ENCODE assay signal across 29 cellular contexts in genomic region chr6:144075884-144076283, GRCh38.
"Had no signal": no experiment of that assay in that cellular context is flagged by ENCODE, and none has a peak within 500 bp of the region (broad histone marks: within the 10 kb centered on the region; RNA-seq: fewer than 3 reads in every experiment).

No MANE protein-coding gene starts in this region.

- H3K9ac ChIP-seq: neural progenitor cell had no signal

- H3K36me3 ChIP-seq: ascending aorta, brain microvascular endothelial cell, gastrocnemius medialis, neural progenitor cell, right lobe of liver, vagina, WERI-Rb-1 had no signal

- H3K4me1 Mint-ChIP-seq: activated CD4-positive, alpha-beta T cell treated with anti-CD3 and anti-CD28 coated beads, Interleukin-2, amount 10 ng/mL, durations not matched to agents 7 days and 5 days; naive thymus-derived CD8-positive, alpha-beta T cell; neural progenitor cell had no signal

- DNase-seq: activated CD4-positive, alpha-beta T cell treated with anti-CD3 and anti-CD28 coated beads, Interleukin-2, amount 10 ng/mL, durations not matched to agents 7 days and 5 days; activated CD4-positive, CD25-positive, alpha-beta regulatory T cell treated with anti-CD3 and anti-CD28 coated beads, Interleukin-2, amount 50 U/mL, for 72 hours; activated CD8-positive, alpha-beta memory T cell treated with anti-CD3 and anti-CD28 coated beads, Interleukin-2, amount 10 ng/mL, durations not matched to agents 7 days and 5 days; activated CD8-positive, alpha-beta T cell treated with anti-CD3 and anti-CD28 coated beads for 36 hours; brain microvascular endothelial cell; central memory CD4-positive, alpha-beta T cell; effector memory CD4-positive, alpha-beta T cell; gastrocnemius medialis; hypothalamus; left ventricle myocardium superior; mammary epithelial cell; naive thymus-derived CD8-positive, alpha-beta T cell; posterior cingulate gyrus; right lobe of liver; stimulated activated CD4-positive, alpha-beta T cell treated with anti-CD3 and anti-CD28 coated beads, Interleukin-15, amount 100 ng/mL, for 24 hours; stimulated activated CD4-positive, alpha-beta T cell treated with anti-CD3 and anti-CD28 coated beads, Interleukin-2, amount 100 ng/mL, for 48 hours; stimulated activated CD8-positive, alpha-beta memory T cell treated with anti-CD3 and anti-CD28 coated beads, Interleukin-4, amount 100 ng/mL, for 48 hours; stimulated activated naive CD4-positive, alpha-beta T cell; T1000; testis; trophoblast cell; WERI-Rb-1 had no signal

- H3K9me3 Mint-ChIP-seq: activated CD4-positive, alpha-beta T cell treated with anti-CD3 and anti-CD28 coated beads, Interleukin-2, amount 10 ng/mL, durations not matched to agents 7 days and 5 days; activated CD8-positive, alpha-beta T cell treated with anti-CD3 and anti-CD28 coated beads for 36 hours; activated naive CD4-positive, alpha-beta T cell treated with anti-CD3 and anti-CD28 coated beads, Interleukin-2, amount 50 U/mL, for 72 hours; mesothelial cell of epicardium; naive thymus-derived CD8-positive, alpha-beta T cell; neural progenitor cell had no signal

- H3K4me3 Mint-ChIP-seq: activated CD4-positive, alpha-beta T cell treated with anti-CD3 and anti-CD28 coated beads, Interleukin-2, amount 10 ng/mL, durations not matched to agents 7 days and 5 days; activated CD8-positive, alpha-beta memory T cell treated with anti-CD3 and anti-CD28 coated beads, Interleukin-2, amount 10 ng/mL, durations not matched to agents 7 days and 5 days; activated CD8-positive, alpha-beta T cell treated with anti-CD3 and anti-CD28 coated beads for 36 hours; mesothelial cell of epicardium; naive thymus-derived CD8-positive, alpha-beta T cell; neural progenitor cell had no signal

- H3K36me3 Mint-ChIP-seq: activated CD8-positive, alpha-beta memory T cell treated with anti-CD3 and anti-CD28 coated beads, Interleukin-2, amount 10 ng/mL, durations not matched to agents 7 days and 5 days; activated naive CD4-positive, alpha-beta T cell treated with anti-CD3 and anti-CD28 coated beads, Interleukin-2, amount 50 U/mL, for 72 hours; mesothelial cell of epicardium; naive thymus-derived CD8-positive, alpha-beta T cell; neural progenitor cell had no signal

- ATAC-seq: activated CD8-positive, alpha-beta memory T cell treated with anti-CD3 and anti-CD28 coated beads, Interleukin-2, amount 10 ng/mL, durations not matched to agents 7 days and 5 days; activated CD8-positive, alpha-beta T cell treated with anti-CD3 and anti-CD28 coated beads for 36 hours; activated naive CD4-positive, alpha-beta T cell treated with anti-CD3 and anti-CD28 coated beads, Interleukin-2, amount 50 U/mL, for 72 hours; esophagus mucosa; gastrocnemius medialis; left ventricle myocardium superior; naive thymus-derived CD8-positive, alpha-beta T cell; right lobe of liver had no signal

- H3K4me3 ChIP-seq: ascending aorta, gastrocnemius medialis, neural progenitor cell, right lobe of liver, smooth muscle cell, testis, vagina had no signal

- H3K4me1 ChIP-seq: ascending aorta, gastrocnemius medialis, neural progenitor cell, right lobe of liver, testis, vagina had no signal

- H3K27me3 Mint-ChIP-seq: activated CD8-positive, alpha-beta T cell treated with anti-CD3 and anti-CD28 coated beads for 36 hours; naive thymus-derived CD8-positive, alpha-beta T cell had no signal

- H3K4me2 ChIP-seq: neural progenitor cell, smooth muscle cell had no signal

- H3K27ac ChIP-seq: ascending aorta, brain microvascular endothelial cell, gastrocnemius medialis, neural progenitor cell, right lobe of liver, testis, vagina, WERI-Rb-1 had no signal

- H3K27ac Mint-ChIP-seq: activated CD4-positive, alpha-beta T cell treated with anti-CD3 and anti-CD28 coated beads, Interleukin-2, amount 10 ng/mL, durations not matched to agents 7 days and 5 days; activated CD8-positive, alpha-beta memory T cell treated with anti-CD3 and anti-CD28 coated beads, Interleukin-2, amount 10 ng/mL, durations not matched to agents 7 days and 5 days; activated CD8-positive, alpha-beta T cell treated with anti-CD3 and anti-CD28 coated beads for 36 hours; activated naive CD4-positive, alpha-beta T cell treated with anti-CD3 and anti-CD28 coated beads, Interleukin-2, amount 50 U/mL, for 72 hours; mesothelial cell of epicardium; naive thymus-derived CD8-positive, alpha-beta T cell; neural progenitor cell had no signal

- H3K27me3 ChIP-seq: ascending aorta, brain microvascular endothelial cell, gastrocnemius medialis, right lobe of liver, testis, vagina had no signal
